In the genomic region with DNA sequence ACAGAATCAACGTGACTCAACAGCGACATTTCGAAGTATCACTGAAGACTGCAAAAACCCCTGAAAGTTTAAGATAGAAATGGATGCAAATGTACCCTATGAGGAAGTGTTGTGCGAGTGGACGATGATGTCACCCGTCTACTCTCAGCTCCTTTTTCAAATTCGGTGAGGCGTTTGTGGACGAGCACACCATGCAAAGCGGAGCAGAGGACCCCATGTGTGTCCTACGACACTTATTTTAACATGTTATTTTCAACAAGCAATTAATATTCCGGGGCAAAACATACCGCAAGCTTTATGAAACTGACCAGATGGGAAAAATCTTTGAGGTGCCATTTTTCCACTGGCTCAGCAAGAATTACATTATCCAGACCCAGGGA, we compare ENCODE assay signal across 10 cellular contexts. TPM values are rescaled to one million over a fixed set of nuclear protein-coding genes. Genes with fewer than 3 reads are reported as not detected.
DNase-seq lines count a peak whose midpoint lies in the region; ATAC-seq, FAIRE-seq and TF ChIP-seq lines count a peak whose summit lies in the region.
"Had no signal": no experiment of that assay in that cellular context is flagged by ENCODE, and none has a peak within 500 bp of the region (broad histone marks: within the 10 kb centered on the region; RNA-seq: fewer than 3 reads in every experiment).

No MANE protein-coding gene starts in this region.

- FAIRE-seq in A549 (lab: Jason Lieb, UNC): no peak
- no peak for FAIRE-seq in endothelial cell of umbilical vein (lab: Jason Lieb, UNC)

- peaks cover 0 to 2% (median 0%) of the 10 kb centered on the region in 7 donors for H3K9me3 Mint-ChIP-seq in naive B cell
- H3K9me3 Mint-ChIP-seq: CD8-positive, alpha-beta T cell had no signal

- no peaks in the 10 kb centered on the region for H3F3A ChIP-seq in PC-9 (ENCODE audit: insufficient read depth, low read depth)

- H3K27me3 Mint-ChIP-seq in naive B cell: peaks cover 31 to 40% (median 37%) of the 10 kb centered on the region in 3 donors

- intact Hi-C loops in PC-9 (cut with micrococcal nuclease; ENCODE audit: unreplicated experiment) (loop anchor here (2.0 to 5.0 kb wide), 4 partner anchors 55 to 187 kb away; no protein-coding TSS in a partner anchor), endothelial cell of umbilical vein (cut with micrococcal nuclease) (loop anchor here (2.0 kb wide), 1 partner anchor 57 kb away; no protein-coding TSS in a partner anchor)

- 89% methylated on average over 13 of the region's 13 CpGs for WGBS in A549 (ENCODE audit: missing lambda C conversion rate)

- DNase-seq in A549 (ENCODE audit: low read depth in 1 of 2, low spot score in 1 of 2): no peak
- DNase-seq in PC-9: no peak
- DNase-seq in endothelial cell of umbilical vein (ENCODE audit: low read depth, low spot score): no peak
- DNase-seq in naive B cell: peak; percentile 21
- no peak for DNase-seq in HCEC 1CT
- no peak for DNase-seq in GM03348 (ENCODE audit: low spot score)
- DNase-seq in NCI-H128 (lab: John Stamatoyannopoulos, UW; ENCODE audit: unreplicated experiment): no peak
- DNase-seq: NCI-H526 treated with DMSO at 0.1 percent for 48 hours had no signal

- H3K9me3 ChIP-seq in A549: no peaks in the 10 kb centered on the region
- H3K9me3 ChIP-seq in PC-9 (ENCODE audit: insufficient read depth, low read depth): no peaks in the 10 kb centered on the region
- H3K9me3 ChIP-seq in endothelial cell of umbilical vein (replicated peaks; ENCODE audit: control insufficient read depth, insufficient read depth, low read length): no peaks in the 10 kb centered on the region

- no peaks in the 10 kb centered on the region for H3K9me1 ChIP-seq in endothelial cell of umbilical vein (replicated peaks; ENCODE audit: control insufficient read depth, extremely low read depth, insufficient read depth, low read length)

- ATAC-seq in A549: no peak
- ATAC-seq in naive B cell (ENCODE audit: low read depth in 2 of 2): peak; percentile 43 to 67
- no peak for ATAC-seq in HG02852 (IDR thresholded peaks at IDR 0.05; ENCODE audit: unreplicated experiment)
- ATAC-seq: CD8-positive, alpha-beta T cell had no signal

- no peaks in the 10 kb centered on the region for H3K36me3 ChIP-seq in PC-9 (ENCODE audit: low read depth)
- H3K36me3 ChIP-seq in endothelial cell of umbilical vein (ENCODE audit: control insufficient read depth in 2 of 2, extremely low read depth in 1 of 2, insufficient read depth in 2 of 2, low read length in 2 of 2): no peaks in the 10 kb centered on the region

- H3K36me3 Mint-ChIP-seq in naive B cell: peaks cover 0 to 13% of the 10 kb centered on the region in 2 donors
- H3K36me3 Mint-ChIP-seq: CD8-positive, alpha-beta T cell had no signal

- TF ChIP-seq POLR2A in A549 (IDR thresholded peaks at IDR 0.05; ENCODE audit: low read length): no peak
- no peak for TF ChIP-seq POLR2A in endothelial cell of umbilical vein (IDR thresholded peaks at IDR 0.05; ENCODE audit: low read depth, low read length)

- no peaks in the 10 kb centered on the region for H3K9me2 ChIP-seq in PC-9 (ENCODE audit: insufficient read depth)

- H3K27ac ChIP-seq in A549 (no peak overlapping the region), PC-9 (peak overlapping the region; percentile 66; the same call in 1 of the 2 replicates), endothelial cell of umbilical vein (ENCODE audit: insufficient read depth, low read depth, low read length) (peak overlapping the region; percentile 87)

- H3K4me3 ChIP-seq in A549 (no peak overlapping the region), PC-9 (peak overlapping the region; percentile 64), endothelial cell of umbilical vein (replicated peaks in 1 of 3; ENCODE audit: insufficient read depth in 1 of 3, low read depth in 1 of 3, low read length in 3 of 3) (peak overlapping the region; percentile 59 to 82 (median 67))

- TF ChIP-seq EP300 in A549 (IDR thresholded peaks at IDR 0.05): no peak

- TF ChIP-seq CTCF in A549 (IDR thresholded peaks at IDR 0.05): no peak
- TF ChIP-seq CTCF in PC-9 (conservative IDR thresholded peaks at IDR 0.05): no peak
- no peak for TF ChIP-seq CTCF in endothelial cell of umbilical vein (IDR thresholded peaks at IDR 0.05; ENCODE audit: extremely low read depth in 1 of 2, insufficient read depth in 1 of 2, low read depth in 1 of 2, low read length in 2 of 2)

- H4K20me1 ChIP-seq in PC-9 (ENCODE audit: insufficient read depth): 0 out of 2 replicates have a peak, but pooled peaks cover 5% of the 10 kb centered on the region
- no peaks in the 10 kb centered on the region for H4K20me1 ChIP-seq in endothelial cell of umbilical vein (replicated peaks; ENCODE audit: control insufficient read depth, extremely low read depth, insufficient read depth, low read length)

- H3K4me2 ChIP-seq in A549: peak overlapping the region; percentile 89; the same call in 1 of the 3 replicates
- H3K4me2 ChIP-seq in PC-9: peak overlapping the region; percentile 72
- peak overlapping the region; percentile 70 for H3K4me2 ChIP-seq in endothelial cell of umbilical vein (ENCODE audit: insufficient read depth, low read length)

- peaks cover 62% of the 10 kb centered on the region for H3K79me2 ChIP-seq in PC-9 (ENCODE audit: low read depth)
- peaks cover 44% of the 10 kb centered on the region for H3K79me2 ChIP-seq in endothelial cell of umbilical vein (ENCODE audit: control insufficient read depth, insufficient read depth, low read length)

- POLR2A ChIA-PET in A549 (lab: Yijun Ruan, JAX): no interaction called here
- POLR2A ChIA-PET in PC-9 (lab: Charles Lee; ENCODE audit: unreplicated experiment): no interaction called here
- POLR2A ChIA-PET in endothelial cell of umbilical vein (lab: Charles Lee): no interaction called here

- dilution Hi-C loops in endothelial cell of umbilical vein (cut with MboI; ENCODE audit: extremely low pct_ligation_motif_present, low sequenced_read_pairs): no loop called here

- BruUV-seq in PC-9 (replicated peaks; lab: Mats Ljungman, UMichigan) (TSS peak; percentile 29), endothelial cell of umbilical vein (replicated peaks; lab: Mats Ljungman, UMichigan) (TSS peak; percentile 29)

- peaks cover 10% of the 10 kb centered on the region; the same call in 1 of the 2 replicates for H3K27me3 ChIP-seq in PC-9 (ENCODE audit: insufficient read depth, low read depth)
- H3K27me3 ChIP-seq in endothelial cell of umbilical vein (ENCODE audit: control insufficient read depth in 2 of 2, insufficient read depth in 2 of 2, low read length in 2 of 2): peaks cover 0 to 2% of the 10 kb centered on the region in 2 experiments

- no peak for TF ChIP-seq RAD21 in A549 (conservative IDR thresholded peaks at IDR 0.05 in 1 of 2, IDR thresholded peaks at IDR 0.05 in 1 of 2)

- CTCF ChIA-PET in A549 (lab: Yijun Ruan, JAX) (interaction anchor here (0.7 to 2.5 kb wide), 10 partner anchors 12 to 152 kb away, joined by 3 to 14 read pairs (median 4); no protein-coding TSS in a partner anchor), PC-9 (lab: Charles Lee) (interaction anchor here (0.6 kb wide), 1 partner anchor 1066 kb away, joined by 3 read pairs; no protein-coding TSS in a partner anchor), endothelial cell of umbilical vein (lab: Charles Lee) (interaction anchor here (0.6 to 2.8 kb wide), 14 partner anchors 9 to 192 kb away, joined by 3 to 15 read pairs (median 4); no protein-coding TSS in a partner anchor)

- peaks cover 15 to 28% (median 20%) of the 10 kb centered on the region in 3 donors for H3K4me1 Mint-ChIP-seq in naive B cell

- H3K9ac ChIP-seq in endothelial cell of umbilical vein (replicated peaks; ENCODE audit: extremely low read depth, insufficient read depth, low read length): peak overlapping the region; percentile 90

- H2AFZ ChIP-seq in PC-9: no peak overlapping the region
- H2AFZ ChIP-seq in endothelial cell of umbilical vein (ENCODE audit: low read depth, low read length): peak overlapping the region; percentile 20

- H3K4me1 ChIP-seq in A549: peaks cover 11% of the 10 kb centered on the region; the same call in 1 of the 3 replicates
- peaks cover 13% of the 10 kb centered on the region for H3K4me1 ChIP-seq in PC-9 (replicated peaks; ENCODE audit: insufficient read depth)
- peaks cover 25% of the 10 kb centered on the region for H3K4me1 ChIP-seq in endothelial cell of umbilical vein (ENCODE audit: control insufficient read depth, extremely low read depth, insufficient read depth, low read length)

- H3K4me3 Mint-ChIP-seq in naive B cell: peak overlapping the region; percentile 82 to 93 (median 88)

- peak overlapping the region in 3 of 6 donors; percentile 77 to 86 (median 82) for H3K27ac Mint-ChIP-seq in naive B cell
- H3K27ac Mint-ChIP-seq: CD8-positive, alpha-beta T cell had no signal

TF ChIP-seq in A549, 52 proteins besides CTCF, POLR2A, EP300 and RAD21 (continues in another document):
- no peak for TF ChIP-seq CHD4 (IDR thresholded peaks at IDR 0.05; ENCODE audit: borderline replicate concordance)

TF ChIP-seq in endothelial cell of umbilical vein, 7 proteins besides CTCF, POLR2A, EP300 and RAD21:
- TF ChIP-seq JUN (IDR thresholded peaks at IDR 0.05; ENCODE audit: borderline replicate concordance, insufficient read depth, insufficient read length, low read depth): peak; percentile 5
- no peak for TF ChIP-seq POLR2AphosphoS5 (IDR thresholded peaks at IDR 0.05; ENCODE audit: insufficient read depth, low read depth, low read length)
- TF ChIP-seq EZH2 (IDR thresholded peaks at IDR 0.05; ENCODE audit: borderline replicate concordance, low read depth, low read length, severe bottlenecking): no peak

RNA-seq across cellular contexts. Expression of a gene that starts 2.0 kb away (rescaled TPM):
- 3.7 and 5.3 TPM in 2 replicates for polyA plus RNA-seq in A549 (2011; rRNA removed)
- polyA plus RNA-seq in A549 (2012; cell fraction: cytosol; rRNA removed): 3.5 and 3.6 TPM in 2 replicates
- 13.1 and 14.0 TPM in 2 replicates for polyA plus RNA-seq in A549 (2012; cell fraction: nucleus; rRNA removed)
- 5.5 to 8.9 TPM (median 7.3 TPM) in 3 replicates for polyA plus RNA-seq in A549 (2017; fragmentation: RNase III; extraction: RNeasy Plus Mini Kit Qiagen cat#74134 plus additional on column Dnase treatment)
- 3.3 and 4.9 TPM in 2 replicates for polyA minus RNA-seq in A549 (2011; rRNA and poly(A)+ RNA removed)
- 91.1 and 92.2 TPM in 2 replicates for total RNA-seq in PC-9 (2021)
- total RNA-seq in endothelial cell of umbilical vein: 248 and 308 TPM in 2 replicates
- 231 and 246 TPM in 2 replicates for polyA plus RNA-seq in endothelial cell of umbilical vein
- 106 and 115 TPM in 2 replicates for polyA plus RNA-seq in endothelial cell of umbilical vein (2011; cell fraction: cytosol; rRNA removed)
- 126 and 131 TPM in 2 replicates for polyA plus RNA-seq in endothelial cell of umbilical vein (2011; cell fraction: nucleus; rRNA removed)
- 257 and 281 TPM in 2 replicates for polyA plus RNA-seq in endothelial cell of umbilical vein (2012)
- polyA minus RNA-seq in endothelial cell of umbilical vein: 137 and 156 TPM in 2 replicates
- 8.0 TPM for polyA minus RNA-seq in endothelial cell of umbilical vein (2011; cell fraction: cytosol; rRNA and poly(A)+ RNA removed)
- polyA minus RNA-seq in endothelial cell of umbilical vein (2011; cell fraction: nucleus; rRNA and poly(A)+ RNA removed): 89.5 and 93.8 TPM in 2 replicates
- 1 to 10 TPM in 2 of 6 donors, not detected in 4; 1.3 TPM for polyA plus RNA-seq in naive B cell (ENCODE audit: low read depth in 6 of 6)

Comparison
In these comparisons a context has a peak if more than half of its experiments do, and no peak if none do; other contexts are left out.
1. ATAC-seq: peak in naive B cell (2 of 2); none in A549 (0 of 2) and HG02852 (single experiment).
2. H3K27ac ChIP-seq: peak in PC-9 (single experiment) and endothelial cell of umbilical vein (single experiment); none in A549 (0 of 2).
3. RNA of a gene that starts 2.0 kb away (polyA plus RNA-seq): 106 to 281 TPM in endothelial cell of umbilical vein; 3.5 to 14.0 TPM in A549 and 1.3 TPM in naive B cell; every median in the first group is over 4 times any median in the second.
4. Peak in every context shown above with its lines, with median percentiles within 50 percentile points of each other: H3K4me2 ChIP-seq.